In genomic region chr12:54337280-54337842, GRCh38 we compare ENCODE assay signal across 8 cellular contexts. TPM values are rescaled to one million over a fixed set of nuclear protein-coding genes. Genes with fewer than 3 reads are reported as not detected.
A peak's percentile ranks its signal among the peaks of the same experiment; 100 is the strongest.
DNase-seq lines count a peak whose midpoint lies in the region; ATAC-seq and TF ChIP-seq lines count a peak whose summit lies in the region.
"Had no signal": no experiment of that assay in that cellular context is flagged by ENCODE, and none has a peak within 500 bp of the region (broad histone marks: within the 10 kb centered on the region; RNA-seq: fewer than 3 reads in every experiment).

No MANE protein-coding gene starts in this region.

- intact Hi-C loops in psoas muscle (cut with DNase I): no loop called here

- WGBS in psoas muscle, 3 donors: 38 to 62% (median 40%) methylated on average over 3 of the region's 3 CpGs

- H3K27me3 ChIP-seq in psoas muscle (ENCODE audit: insufficient read depth in 3 of 3, low read length in 2 of 3) (no peaks in the 10 kb centered on the region), MG63 (no peaks in the 10 kb centered on the region)

- H3K36me3 ChIP-seq in psoas muscle (ENCODE audit: insufficient read depth in 1 of 2, low read depth in 1 of 2) (peaks cover 0 to 12% of the 10 kb centered on the region in 2 donors), MG63 (peaks cover 49% of the 10 kb centered on the region)

- peaks cover 39% of the 10 kb centered on the region for H3K4me1 ChIP-seq in psoas muscle

- H3K4me3 ChIP-seq in choroid plexus epithelial cell (ENCODE audit: low read depth, low read length) (no peak overlapping the region), psoas muscle (no peak overlapping the region), MG63 (no peak overlapping the region)

- TF ChIP-seq CTCF in choroid plexus epithelial cell (conservative IDR thresholded peaks at IDR 0.05; ENCODE audit: low read depth, low read length) (peak; percentile 28), psoas muscle (IDR thresholded peaks at IDR 0.05) (peak; percentile 11)

- H3K9me3 ChIP-seq in psoas muscle: no peaks in the 10 kb centered on the region
- no peaks in the 10 kb centered on the region for H3K9me3 ChIP-seq in MG63

- peak; percentile 48 to 49 for DNase-seq in NCI-H187 (lab: John Stamatoyannopoulos, UW)
- no peak for DNase-seq in choroid plexus epithelial cell (ENCODE audit: low read depth)
- no peak for DNase-seq in psoas muscle
- DNase-seq in activated CD4-positive, CD25-positive, alpha-beta regulatory T cell treated with anti-CD3 and anti-CD28 coated beads, Interleukin-2, amount 50 U/mL, for 72 hours: no peak
- DNase-seq in MG63: no peak
- DNase-seq: NCI-H524 treated with DMSO at 0.1 percent for 48 hours; stimulated activated CD4-positive, alpha-beta T cell treated with anti-CD3 and anti-CD28 coated beads, Interleukin-1b, Interleukin-23, amount 100 ng/mL, for 48 hours had no signal

- ATAC-seq in psoas muscle (peak in 3 of 4 donors; percentile 41 to 55 (median 52)), GM18858 (IDR thresholded peaks at IDR 0.05; ENCODE audit: unreplicated experiment) (no peak)

- H3K27ac ChIP-seq in psoas muscle: no peak overlapping the region

RNA-seq across cellular contexts. Expression of gene COPZ1, which starts 12.4 kb away (rescaled TPM):
- total RNA-seq in psoas muscle: 100 to 1,000 TPM in 1 of 4 donors, 10 to 100 TPM in 3; 84.4 to 102 (median 93.0) TPM
- polyA plus RNA-seq in psoas muscle: 100 to 1,000 TPM in 1 of 3 donors, 10 to 100 TPM in 2; 77.8 to 131 (median 86.6) TPM
- total RNA-seq in MG63 (2014; rRNA removed; shearing (Covaris generic); ENCODE audit: low replicate concordance): 243 and 381 TPM in 2 replicates

RNA-seq across cellular contexts. Expression of gene GPR84, which starts 26.9 kb away (rescaled TPM):
- total RNA-seq in psoas muscle: under 1 TPM in 1 of 4 donors, not detected in 3; 0.40 TPM
- polyA plus RNA-seq in psoas muscle: under 1 TPM in 1 of 3 donors, not detected in 2; 0.16 TPM
- total RNA-seq in MG63 (2014; rRNA removed; shearing (Covaris generic); ENCODE audit: low replicate concordance): not detected in 2 replicates

RNA-seq across cellular contexts. Expression of gene NFE2, which starts 36.5 kb away (rescaled TPM):
- 1 to 10 TPM in 1 of 4 donors, under 1 TPM in 3; 0.30 to 1.6 (median 0.50) TPM for total RNA-seq in psoas muscle
- under 1 TPM; 0.10 to 0.26 (median 0.18) TPM for polyA plus RNA-seq in psoas muscle
- total RNA-seq in MG63 (2014; rRNA removed; shearing (Covaris generic); ENCODE audit: low replicate concordance): 0.13 TPM in 1 of 2 replicates, not detected in the other

RNA-seq across cellular contexts. Expression of gene ZNF385A, which starts 47.2 kb away (rescaled TPM):
- 10 to 100 TPM; 25.5 to 85.8 (median 68.9) TPM for total RNA-seq in psoas muscle
- 10 to 100 TPM in 2 of 3 donors, 1 to 10 TPM in 1; 4.9 to 28.0 (median 24.5) TPM for polyA plus RNA-seq in psoas muscle
- total RNA-seq in MG63 (2014; rRNA removed; shearing (Covaris generic); ENCODE audit: low replicate concordance): 0.89 TPM in 1 of 2 replicates, not detected in the other

RNA-seq across cellular contexts. Expression of gene HNRNPA1, which starts 56.8 kb away (rescaled TPM):
- 100 to 1,000 TPM; 282 to 601 (median 458) TPM for total RNA-seq in psoas muscle
- 100 to 1,000 TPM; 310 to 826 (median 453) TPM for polyA plus RNA-seq in psoas muscle
- 84.7 and 146 TPM in 2 replicates for total RNA-seq in MG63 (2014; rRNA removed; shearing (Covaris generic); ENCODE audit: low replicate concordance)

Comparison
In these comparisons a context has a peak if more than half of its experiments do, and no peak if none do; other contexts are left out.
1. DNase-seq: peak in NCI-H187 (2 of 2); none in choroid plexus epithelial cell (single experiment), psoas muscle (0 of 2), activated CD4-positive, CD25-positive, alpha-beta regulatory T cell treated with anti-CD3 and anti-CD28 coated beads, Interleukin-2, amount 50 U/mL, for 72 hours (single experiment) and MG63 (single experiment).